Comparison of ENCODE assay signal across 1 cellular context in the genomic region with DNA sequence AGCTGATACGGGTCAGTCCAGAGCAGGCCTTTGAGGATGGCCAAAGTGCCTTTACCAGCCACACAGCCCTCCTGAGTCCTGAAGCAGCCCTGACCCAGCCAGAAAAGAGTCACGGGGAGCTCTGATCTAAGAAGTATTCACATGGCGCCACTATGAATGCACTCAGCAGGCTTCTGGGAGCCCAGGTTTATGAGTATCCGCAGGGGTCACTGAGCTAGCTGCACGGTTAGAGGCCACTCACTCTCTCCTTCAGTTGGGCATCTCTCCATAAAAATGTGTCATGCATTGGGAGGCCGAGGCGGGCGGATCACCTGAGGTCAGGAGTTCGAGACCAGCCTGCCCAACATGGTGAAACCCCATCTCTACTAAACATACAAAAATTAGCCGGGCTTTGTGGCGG.
TF ChIP-seq lines count a peak whose summit lies in the region.

No MANE protein-coding gene starts in this region.

TF ChIP-seq in HEK293, 187 proteins besides CTCF, POLR2A, EP300 and RAD21 (continued from another document):
- TF ChIP-seq, protein P1, sequence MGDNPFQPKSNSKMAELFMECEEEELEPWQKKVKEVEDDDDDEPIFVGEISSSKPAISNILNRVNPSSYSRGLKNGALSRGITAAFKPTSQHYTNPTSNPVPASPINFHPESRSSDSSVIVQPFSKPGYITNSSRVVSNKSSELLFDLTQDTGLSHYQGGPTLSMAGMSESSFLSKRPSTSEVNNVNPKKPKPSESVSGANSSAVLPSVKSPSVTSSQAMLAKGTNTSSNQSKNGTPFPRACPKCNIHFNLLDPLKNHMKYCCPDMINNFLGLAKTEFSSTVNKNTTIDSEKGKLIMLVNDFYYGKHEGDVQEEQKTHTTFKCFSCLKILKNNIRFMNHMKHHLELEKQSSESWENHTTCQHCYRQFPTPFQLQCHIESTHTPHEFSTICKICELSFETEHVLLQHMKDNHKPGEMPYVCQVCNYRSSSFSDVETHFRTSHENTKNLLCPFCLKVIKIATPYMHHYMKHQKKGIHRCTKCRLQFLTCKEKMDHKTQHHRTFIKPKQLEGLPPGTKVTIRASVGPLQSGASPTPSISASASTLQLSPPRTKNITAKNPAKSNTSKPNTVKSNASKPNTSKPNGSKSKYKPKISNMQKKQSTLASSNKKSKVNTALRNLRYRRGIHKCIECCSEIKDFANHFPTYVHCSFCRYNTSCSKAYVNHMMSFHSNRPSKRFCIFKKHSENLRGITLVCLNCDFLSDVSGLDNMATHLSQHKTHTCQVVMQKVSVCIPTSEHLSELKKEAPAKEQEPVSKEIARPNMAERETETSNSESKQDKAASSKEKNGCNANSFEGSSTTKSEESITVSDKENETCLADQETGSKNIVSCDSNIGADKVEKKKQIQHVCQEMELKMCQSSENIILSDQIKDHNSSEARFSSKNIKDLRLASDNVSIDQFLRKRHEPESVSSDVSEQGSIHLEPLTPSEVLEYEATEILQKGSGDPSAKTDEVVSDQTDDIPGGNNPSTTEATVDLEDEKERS (tag by site-specific recombination; IDR thresholded peaks at IDR 0.05), result no peak
- no peak for TF ChIP-seq ZNF530 (tag by site-specific recombination; IDR thresholded peaks at IDR 0.05; ENCODE audit: low read depth)
- TF ChIP-seq MEIS1 (CRISPR knock-in tag; IDR thresholded peaks at IDR 0.05; ENCODE audit: borderline replicate concordance), result no peak
